In genomic region chr9:133113163-133113927, GRCh38 we compare ENCODE assay signal across 8 cellular contexts. TPM values are rescaled to one million over a fixed set of nuclear protein-coding genes. Genes with fewer than 3 reads are reported as not detected.
A peak's percentile ranks its signal among the peaks of the same experiment; 100 is the strongest.
DNase-seq lines count a peak whose midpoint lies in the region; ATAC-seq and TF ChIP-seq lines count a peak whose summit lies in the region.

No MANE protein-coding gene starts in this region.

- ATAC-seq in activated T-cell treated with anti-CD3 and anti-CD28 coated beads, Interleukin-2, amount 50 U/mL, for 72 hours (replicated peaks in 1 of 2) = no peak
- peak; percentile 24 to 34 for ATAC-seq in left cardiac atrium
- ATAC-seq in gastrocnemius medialis = no peak
- ATAC-seq in GM19452 (IDR thresholded peaks at IDR 0.05; ENCODE audit: unreplicated experiment) = no peak
- ATAC-seq in GM21381 (IDR thresholded peaks at IDR 0.05; ENCODE audit: unreplicated experiment) = no peak

- H3K9me3 ChIP-seq in gastrocnemius medialis = no peaks in the 10 kb centered on the region

- no peak for TF ChIP-seq POLR2A in gastrocnemius medialis (IDR thresholded peaks at IDR 0.05)

- H3K4me3 Mint-ChIP-seq in activated T-cell treated with anti-CD3 and anti-CD28 coated beads, Interleukin-2, amount 50 U/mL, for 72 hours = peak overlapping the region; percentile 57 to 74

- H3K4me1 ChIP-seq in gastrocnemius medialis = peaks cover 63 to 65% of the 10 kb centered on the region in 2 donors

- peak overlapping the region; percentile 85 to 98 (median 93) for H3K27ac ChIP-seq in gastrocnemius medialis

- intact Hi-C loops in left cardiac atrium (cut with DNase I) (no loop called here), gastrocnemius medialis (cut with DNase I; ENCODE audit: low total_unique reads) (no loop called here)

- no peak for TF ChIP-seq CTCF in gastrocnemius medialis (IDR thresholded peaks at IDR 0.05 in 4 of 5, conservative IDR thresholded peaks at IDR 0.05 in 1 of 5)

- H3K27me3 Mint-ChIP-seq in activated T-cell treated with anti-CD3 and anti-CD28 coated beads, Interleukin-2, amount 50 U/mL, for 72 hours (ENCODE audit: low read depth) = no peaks in the 10 kb centered on the region

- peak overlapping the region; percentile 69 for H3K27ac Mint-ChIP-seq in activated T-cell treated with anti-CD3 and anti-CD28 coated beads, Interleukin-2, amount 50 U/mL, for 72 hours

- no peaks in the 10 kb centered on the region for H3K27me3 ChIP-seq in gastrocnemius medialis

- H3K36me3 Mint-ChIP-seq in activated T-cell treated with anti-CD3 and anti-CD28 coated beads, Interleukin-2, amount 50 U/mL, for 72 hours (ENCODE audit: insufficient read depth in 2 of 2) = peaks cover 3 to 5% of the 10 kb centered on the region in 2 donors

- H3K36me3 ChIP-seq in gastrocnemius medialis = peaks cover 0 to 30% of the 10 kb centered on the region in 2 donors

- in situ Hi-C loops in gastrocnemius medialis (cut with MboI; ENCODE audit: low sequenced_read_pairs in 4 of 4) = no loop called here

- H3K9me3 Mint-ChIP-seq in activated T-cell treated with anti-CD3 and anti-CD28 coated beads, Interleukin-2, amount 50 U/mL, for 72 hours = no peaks in the 10 kb centered on the region

- H3K4me1 Mint-ChIP-seq in activated T-cell treated with anti-CD3 and anti-CD28 coated beads, Interleukin-2, amount 50 U/mL, for 72 hours (ENCODE audit: low read depth) = peaks cover 54% of the 10 kb centered on the region

- peak overlapping the region; percentile 4 to 29 (median 19) for H3K4me3 ChIP-seq in gastrocnemius medialis

- DNase-seq in GM04503 (ENCODE audit: low read depth) = peak; percentile 24
- peak in 1 of 2 donors; percentile 33 for DNase-seq in activated T-cell treated with anti-CD3 and anti-CD28 coated beads, Interleukin-2, amount 50 U/mL, for 72 hours
- peak; percentile 78 for DNase-seq in left cardiac atrium
- DNase-seq in gastrocnemius medialis = peak; percentile 30 to 38
- DNase-seq in NCI-H69 (lab: John Stamatoyannopoulos, UW) = no peak
- no peak for DNase-seq in activated CD8-positive, alpha-beta memory T cell treated with anti-CD3 and anti-CD28 coated beads for 24 hours

RNA-seq across cellular contexts. Expression of gene RALGDS, which starts 7.7 kb away (rescaled TPM):
- total RNA-seq in activated T-cell treated with anti-CD3 and anti-CD28 coated beads, Interleukin-2, amount 50 U/mL, for 72 hours = 10 to 100 TPM; 50.7 to 78.2 TPM
- 10 to 100 TPM; 27.0 to 29.3 TPM for total RNA-seq in left cardiac atrium
- total RNA-seq in gastrocnemius medialis = 10 to 100 TPM; 21.1 to 47.0 (median 36.9) TPM

RNA-seq across cellular contexts. Expression of gene GBGT1, which starts 50.4 kb away (rescaled TPM):
- 1 to 10 TPM in 1 of 2 donors, under 1 TPM in 1; 0.86 to 2.0 TPM for total RNA-seq in activated T-cell treated with anti-CD3 and anti-CD28 coated beads, Interleukin-2, amount 50 U/mL, for 72 hours
- total RNA-seq in left cardiac atrium (10 to 100 TPM; 10.8 to 12.8 TPM), gastrocnemius medialis (10 to 100 TPM in 1 of 4 donors, 1 to 10 TPM in 2, under 1 TPM in 1; 0.15 to 10.3 (median 5.6) TPM)

RNA-seq across cellular contexts. Expression of gene CEL, which starts 51.6 kb away (rescaled TPM):
- 1 to 10 TPM; 1.6 to 3.6 TPM for total RNA-seq in activated T-cell treated with anti-CD3 and anti-CD28 coated beads, Interleukin-2, amount 50 U/mL, for 72 hours
- total RNA-seq in left cardiac atrium (1 to 10 TPM; 2.5 to 8.8 TPM), gastrocnemius medialis (1 to 10 TPM in 1 of 4 donors, under 1 TPM in 1, not detected in 2; 0.13 to 1.8 TPM)

Comparison
In these comparisons a context has a peak if more than half of its experiments do, and no peak if none do; other contexts are left out.
1. DNase-seq: peak in GM04503 (single experiment), left cardiac atrium (single experiment) and gastrocnemius medialis (2 of 2); none in NCI-H69 (single experiment) and activated CD8-positive, alpha-beta memory T cell treated with anti-CD3 and anti-CD28 coated beads for 24 hours (single experiment).
2. ATAC-seq: peak in left cardiac atrium (2 of 2); none in activated T-cell treated with anti-CD3 and anti-CD28 coated beads, Interleukin-2, amount 50 U/mL, for 72 hours (0 of 2), gastrocnemius medialis (0 of 2), GM19452 (single experiment) and GM21381 (single experiment).